In the genomic region with DNA sequence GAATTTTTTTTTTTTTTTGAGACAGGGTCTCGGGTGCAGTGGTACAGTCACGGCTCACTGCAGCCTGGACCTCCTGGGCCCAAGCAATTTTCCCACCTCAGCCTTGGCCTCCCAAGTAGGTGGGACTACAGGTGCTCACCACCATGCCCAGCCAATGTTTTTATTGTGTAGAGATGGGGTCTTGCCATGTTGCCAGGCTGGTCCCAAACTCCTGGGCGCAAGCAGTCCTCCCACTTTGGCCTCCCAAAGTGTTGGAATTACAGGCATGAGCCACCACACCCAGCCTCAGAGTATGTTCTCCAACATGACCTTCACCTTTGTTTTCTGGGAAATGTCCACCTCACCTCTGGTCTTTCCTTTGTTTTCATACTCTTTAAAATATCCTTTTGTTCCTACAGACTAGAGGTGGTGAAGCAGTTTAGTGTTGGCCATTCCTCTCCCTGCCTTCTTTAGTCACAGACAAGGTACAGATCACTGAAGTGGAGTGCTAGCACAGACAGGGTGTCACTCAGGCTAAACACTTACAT, we compare ENCODE assay signal across 30 cellular contexts. TPM values are rescaled to one million over a fixed set of nuclear protein-coding genes. Genes with fewer than 3 reads are reported as not detected.
"Had no signal": no experiment of that assay in that cellular context is flagged by ENCODE, and none has a peak within 500 bp of the region (broad histone marks: within the 10 kb centered on the region; RNA-seq: fewer than 3 reads in every experiment).

No MANE protein-coding gene starts in this region.

- H3K4me2 ChIP-seq: smooth muscle cell had no signal

- ATAC-seq: effector memory CD8-positive, alpha-beta T cell; esophagus mucosa; left cardiac atrium; left ventricle myocardium superior; pancreas; psoas muscle; SK-N-SH treated with all-trans-retinoic acid at 6 μM for 48 hours had no signal

- H3K27me3 Mint-ChIP-seq: effector memory CD8-positive, alpha-beta T cell; naive B cell had no signal

- H3K9me3 ChIP-seq: breast epithelium, pancreas, psoas muscle, suprapubic skin, tibial artery had no signal

- H3K9me3 Mint-ChIP-seq: effector memory CD8-positive, alpha-beta T cell; mesothelial cell of epicardium; naive B cell had no signal

- H3K4me1 ChIP-seq: breast epithelium, pancreas, psoas muscle, suprapubic skin, tibial artery had no signal

- DNase-seq: activated CD4-positive, alpha-beta T cell treated with anti-CD3 and anti-CD28 coated beads, Interleukin-2, amount 50 U/mL, for 1 hour; activated CD4-positive, CD25-positive, alpha-beta regulatory T cell treated with anti-CD3 and anti-CD28 coated beads, Interleukin-2, amount 50 U/mL, for 72 hours; activated CD8-positive, alpha-beta memory T cell treated with anti-CD3 and anti-CD28 coated beads, Interleukin-2, amount 50 U/mL, for 4 hours; activated effector memory CD4-positive, alpha-beta T cell treated with Interleukin-2 at 50 U/mL for 16 hours; activated naive CD4-positive, alpha-beta T cell treated with Interleukin-2 at 50 U/mL for 16 hours; activated T-cell treated with anti-CD3 and anti-CD28 coated beads, Interleukin-2, amount 50 U/mL, for 48 hours; amygdala; effector memory CD8-positive, alpha-beta T cell; foreskin fibroblast; head of caudate nucleus; hippocampal formation; left cardiac atrium; left ventricle myocardium superior; naive B cell; pancreas; psoas muscle; stimulated activated CD4-positive, alpha-beta T cell treated with anti-CD3 and anti-CD28 coated beads, Interleukin-1b, Interleukin-23, amount 100 ng/mL, for 48 hours; stimulated activated CD4-positive, alpha-beta T cell treated with anti-CD3 and anti-CD28 coated beads, Interleukin-4, amount 100 ng/mL, for 4 hours; stimulated activated naive CD4-positive, alpha-beta T cell; T-helper 2 cell; tibial artery had no signal

- H3K4me1 Mint-ChIP-seq: naive B cell had no signal

- H3K27me3 ChIP-seq: breast epithelium, pancreas, suprapubic skin, tibial artery had no signal

- H3K27ac ChIP-seq: breast epithelium, coronary artery, pancreas, psoas muscle, suprapubic skin, tibial artery had no signal

- H3K27ac Mint-ChIP-seq: effector memory CD8-positive, alpha-beta T cell had no signal

- H3K4me3 Mint-ChIP-seq: effector memory CD8-positive, alpha-beta T cell; mesothelial cell of epicardium; naive B cell had no signal

- FAIRE-seq: keratinocyte, pancreas had no signal

- H3K4me3 ChIP-seq: breast epithelium, coronary artery, pancreas, psoas muscle, smooth muscle cell, suprapubic skin, tibial artery had no signal

RNA-seq across cellular contexts. Expression of gene MOCOS, which starts 19.5 kb away (rescaled TPM):
- polyA plus RNA-seq: neural cell had no signal
